ENCODE assay signal across 14 cellular contexts in the genomic region with DNA sequence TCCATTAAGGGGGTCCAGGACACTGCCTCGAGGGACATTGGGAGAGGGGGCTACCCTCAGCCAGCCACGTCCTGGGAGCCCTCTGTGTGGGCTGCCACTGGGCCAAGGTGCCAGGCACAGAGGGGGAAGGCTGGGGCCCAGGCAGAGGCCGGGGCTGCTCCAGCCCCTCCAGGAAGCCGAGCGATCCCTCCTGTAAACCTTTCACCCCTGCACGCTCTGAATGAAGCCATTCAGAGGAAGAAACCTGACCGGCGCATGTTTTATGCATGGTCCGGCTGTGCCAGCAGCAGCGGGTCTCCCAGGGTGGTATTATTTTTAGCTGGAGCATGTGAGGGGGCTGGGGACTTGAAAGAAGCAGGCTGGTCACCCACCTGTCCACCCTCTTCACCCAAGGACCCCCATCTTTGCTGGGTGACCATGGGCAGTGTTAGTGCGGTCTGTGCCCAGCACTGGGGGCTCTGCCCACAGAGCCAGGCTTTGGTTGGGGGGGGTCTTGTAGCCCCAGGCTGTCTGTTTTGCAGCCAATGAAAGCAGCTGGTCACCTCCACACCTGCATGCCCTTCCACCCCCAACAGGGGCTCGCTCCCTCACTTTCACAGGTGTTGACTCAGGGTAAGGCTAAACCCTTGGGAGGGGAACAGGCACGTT.
"Had no signal": no experiment of that assay in that cellular context is flagged by ENCODE, and none has a peak within 500 bp of the region (broad histone marks: within the 10 kb centered on the region; RNA-seq: fewer than 3 reads in every experiment).

No MANE protein-coding gene starts in this region.

- H3K27me3 ChIP-seq: tibial artery, upper lobe of left lung, uterus had no signal

- H3K27ac Mint-ChIP-seq: natural killer cell had no signal

- H3K4me3 Mint-ChIP-seq: natural killer cell had no signal

- H3K36me3 Mint-ChIP-seq: natural killer cell had no signal

- H3K4me3 ChIP-seq: heart right ventricle, smooth muscle cell, tibial artery, upper lobe of left lung, uterus had no signal

- H3K36me3 ChIP-seq: heart right ventricle, tibial artery, upper lobe of left lung, uterus had no signal

- ATAC-seq: esophagus mucosa, heart right ventricle, left lobe of liver, natural killer cell had no signal

- DNase-seq: effector memory CD4-positive, alpha-beta T cell; heart right ventricle; hypothalamus; kidney glomerular epithelial cell; mammary epithelial cell; natural killer cell; stimulated activated CD4-positive, alpha-beta T cell treated with anti-CD3 and anti-CD28 coated beads, Interleukin-2, amount 100 ng/mL, for 48 hours; stimulated activated naive CD4-positive, alpha-beta T cell treated with Interleukin-2 at 50 U/mL for 16 hours; uterus had no signal

- H3K4me1 Mint-ChIP-seq: natural killer cell had no signal
